17 cellular contexts compared by ENCODE assay signal in the genomic region with DNA sequence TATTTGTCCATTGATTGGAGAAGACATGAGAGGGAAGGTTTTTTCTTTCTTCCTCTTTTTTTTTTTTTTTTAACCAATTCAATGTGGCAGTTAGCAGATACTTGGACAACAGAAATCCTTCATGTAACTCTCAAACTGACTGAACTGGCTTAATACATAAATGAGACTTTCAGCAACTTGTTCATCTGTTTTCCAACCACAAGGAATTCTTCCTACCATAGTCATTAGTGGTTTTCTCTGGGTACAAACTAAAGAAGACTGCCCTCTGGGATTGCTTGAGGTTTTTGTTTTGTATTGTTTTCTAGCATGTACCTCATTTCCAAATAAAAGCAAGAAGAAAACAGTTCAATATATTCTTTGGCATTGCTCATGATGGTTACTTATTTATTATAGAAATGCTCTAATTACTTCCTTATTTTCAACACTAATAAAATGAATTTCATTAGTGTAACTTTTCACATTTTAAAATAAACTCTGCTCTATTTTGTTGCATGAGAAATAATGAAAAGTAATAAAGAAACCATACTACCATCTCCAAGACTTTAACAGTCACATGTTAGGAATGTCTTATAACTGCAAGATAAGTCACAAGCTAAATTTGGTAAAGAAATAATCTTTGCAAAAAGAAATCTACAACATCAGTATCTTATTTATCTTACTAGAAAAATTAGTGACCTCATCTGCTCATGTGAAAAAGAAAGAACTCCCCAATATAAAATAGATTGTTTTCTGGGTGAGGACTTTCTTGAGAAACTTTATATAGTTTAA. TPM values are rescaled to one million over a fixed set of nuclear protein-coding genes. Genes with fewer than 3 reads are reported as not detected.
DNase-seq lines count a peak whose midpoint lies in the region; ATAC-seq and TF ChIP-seq lines count a peak whose summit lies in the region.
"Had no signal": no experiment of that assay in that cellular context is flagged by ENCODE, and none has a peak within 500 bp of the region (broad histone marks: within the 10 kb centered on the region; RNA-seq: fewer than 3 reads in every experiment).

No MANE protein-coding gene starts in this region.

- H3K9ac ChIP-seq in mesenchymal stem cell (ENCODE audit: low read length): peak overlapping the region; percentile 70
- H3K9ac ChIP-seq: BLaER1 treated with 17β-estradiol and CSF1 and Interleukin-3, amounts not matched to agents 10 nM and 100 nM had no signal

- no peak overlapping the region for H2AK5ac ChIP-seq in mesenchymal stem cell (ENCODE audit: low read length, severe bottlenecking)

- no peaks in the 10 kb centered on the region for H3K27me3 ChIP-seq in mesenchymal stem cell (ENCODE audit: control insufficient read depth in 1 of 2, insufficient read depth in 1 of 2, low read length in 2 of 2)
- no peaks in the 10 kb centered on the region for H3K27me3 ChIP-seq in suprapubic skin
- H3K27me3 ChIP-seq: adrenal gland; BLaER1 treated with 17β-estradiol and CSF1 and Interleukin-3, amounts not matched to agents 10 nM and 100 nM had no signal

- H3K23ac ChIP-seq in mesenchymal stem cell (ENCODE audit: low read length in 2 of 2): no peak overlapping the region

- no peak overlapping the region for H4K8ac ChIP-seq in mesenchymal stem cell (ENCODE audit: low read length)

- no peak overlapping the region for H3K14ac ChIP-seq in mesenchymal stem cell (ENCODE audit: low read length in 2 of 2)

- no peak for TF ChIP-seq EP300 in suprapubic skin (IDR thresholded peaks at IDR 0.05)

- H2BK5ac ChIP-seq in mesenchymal stem cell (ENCODE audit: low read depth, low read length, poor library complexity, severe bottlenecking): no peak overlapping the region

- H2BK15ac ChIP-seq in mesenchymal stem cell (ENCODE audit: low read depth, poor library complexity, severe bottlenecking): no peak overlapping the region

- no peak overlapping the region for H4K91ac ChIP-seq in mesenchymal stem cell (ENCODE audit: low read length)

- H3K4me3 ChIP-seq in AG10803 (ENCODE audit: low read length) (no peak overlapping the region), choroid plexus epithelial cell (ENCODE audit: low read depth, low read length) (no peak overlapping the region), mesenchymal stem cell (ENCODE audit: insufficient read depth in 1 of 2, low read depth in 1 of 2, low read length in 2 of 2) (peak overlapping the region in 1 of 2 experiments; percentile 3), suprapubic skin (no peak overlapping the region)
- H3K4me3 ChIP-seq: adrenal gland; BLaER1 treated with 17β-estradiol and CSF1 and Interleukin-3, amounts not matched to agents 10 nM and 100 nM had no signal

- no peak overlapping the region for H3K18ac ChIP-seq in mesenchymal stem cell (ENCODE audit: low read depth in 1 of 2, low read length in 2 of 2)

- H2BK12ac ChIP-seq in mesenchymal stem cell (ENCODE audit: low read length in 2 of 2): no peak overlapping the region

- TF ChIP-seq CTCF in AG10803 (conservative IDR thresholded peaks at IDR 0.05; ENCODE audit: low read length): peak; percentile 27
- TF ChIP-seq CTCF in choroid plexus epithelial cell (conservative IDR thresholded peaks at IDR 0.05; ENCODE audit: low read depth, low read length): no peak
- no peak for TF ChIP-seq CTCF in suprapubic skin (IDR thresholded peaks at IDR 0.05)

- no peak overlapping the region for H2BK120ac ChIP-seq in mesenchymal stem cell (ENCODE audit: low read depth, low read length)

- H3K79me1 ChIP-seq in mesenchymal stem cell (replicated peaks; ENCODE audit: low read length, poor library complexity, severe bottlenecking): no peaks in the 10 kb centered on the region

- H3K4ac ChIP-seq in mesenchymal stem cell (ENCODE audit: low read depth in 1 of 2, low read length in 2 of 2): no peak overlapping the region

- H3K9me3 ChIP-seq in mesenchymal stem cell (ENCODE audit: control insufficient read depth, low read length) (no peaks in the 10 kb centered on the region), suprapubic skin (no peaks in the 10 kb centered on the region)
- H3K9me3 ChIP-seq: adrenal gland; BLaER1 treated with 17β-estradiol and CSF1 and Interleukin-3, amounts not matched to agents 10 nM and 100 nM had no signal

- H2AFZ ChIP-seq in mesenchymal stem cell (ENCODE audit: low read depth, low read length): no peak overlapping the region

- no peak for TF ChIP-seq POLR2A in suprapubic skin (IDR thresholded peaks at IDR 0.05)

- H3K36me3 ChIP-seq in mesenchymal stem cell (ENCODE audit: control insufficient read depth in 1 of 2, insufficient read depth in 2 of 2, low read depth in 1 of 2, low read length in 2 of 2) (no peaks in the 10 kb centered on the region), suprapubic skin (no peaks in the 10 kb centered on the region)
- H3K36me3 ChIP-seq: adrenal gland; BLaER1 treated with 17β-estradiol and CSF1 and Interleukin-3, amounts not matched to agents 10 nM and 100 nM had no signal

- DNase-seq in AG10803 (ENCODE audit: low read depth) (peak; percentile 88), M059J (ENCODE audit: low read depth) (peak; percentile 74), choroid plexus epithelial cell (ENCODE audit: low read depth) (peak; percentile 82), mesenchymal stem cell (peak; percentile 80), DMS153 (lab: John Stamatoyannopoulos, UW) (no peak), suprapubic skin (ENCODE audit: low spot score in 2 of 2) (no peak)
- DNase-seq: activated T-cell treated with anti-CD3 and anti-CD28 coated beads, Interleukin-2, amount 50 U/mL, for 1 hour; adrenal gland; kidney; NCI-H1436; NCI-H446 treated with DMSO at 0.1 percent for 48 hours; stimulated activated CD4-positive, alpha-beta T cell treated with anti-CD3 and anti-CD28 coated beads, Interleukin-1b, Interleukin-23, amount 100 ng/mL, for 48 hours; stimulated activated CD8-positive, alpha-beta memory T cell treated with anti-CD3 and anti-CD28 coated beads, Interleukin-4, amount 100 ng/mL, for 48 hours; trophoblast cell had no signal

- ATAC-seq in GM21529 (IDR thresholded peaks at IDR 0.05; ENCODE audit: unreplicated experiment) (no peak), HG02623 (IDR thresholded peaks at IDR 0.05; ENCODE audit: unreplicated experiment) (no peak)

- no peaks in the 10 kb centered on the region for H3K4me1 ChIP-seq in mesenchymal stem cell (ENCODE audit: control insufficient read depth, insufficient read depth, low read depth, low read length)
- H3K4me1 ChIP-seq in suprapubic skin: no peaks in the 10 kb centered on the region

- H3K27ac ChIP-seq in mesenchymal stem cell (ENCODE audit: low read length, poor library complexity, severe bottlenecking) (no peak overlapping the region), suprapubic skin (no peak overlapping the region)
- H3K27ac ChIP-seq: adrenal gland; BLaER1 treated with 17β-estradiol and CSF1 and Interleukin-3, amounts not matched to agents 10 nM and 100 nM had no signal

- H3K4me2 ChIP-seq in mesenchymal stem cell (ENCODE audit: low read length, poor library complexity, severe bottlenecking): no peak overlapping the region
- H3K4me2 ChIP-seq: BLaER1 treated with 17β-estradiol and CSF1 and Interleukin-3, amounts not matched to agents 10 nM and 100 nM had no signal

RNA-seq across cellular contexts. Expression of gene ME1, which starts 52.0 kb away (rescaled TPM):
- total RNA-seq in M059J (2014; rRNA removed; shearing (Covaris generic)): 8.4 and 11.6 TPM in 2 replicates
- 41.6 TPM for polyA plus RNA-seq in mesenchymal stem cell (2013, experiment 1 of 2)
- polyA plus RNA-seq in mesenchymal stem cell (2013, experiment 2 of 2): 44.0 TPM
- 10 to 100 TPM; 12.8 to 40.5 (median 28.4) TPM for total RNA-seq in suprapubic skin

Comparison
In these comparisons a context has a peak if more than half of its experiments do, and no peak if none do; other contexts are left out.
1. DNase-seq: peak in AG10803 (single experiment), M059J (single experiment), choroid plexus epithelial cell (single experiment) and mesenchymal stem cell (single experiment); none in DMS153 (single experiment) and suprapubic skin (0 of 2).